ENCODE assay signal across 8 cellular contexts in genomic region chr1:52142220-52143153, GRCh38. TPM values are rescaled to one million over a fixed set of nuclear protein-coding genes. Genes with fewer than 3 reads are reported as not detected.
DNase-seq lines count a peak whose midpoint lies in the region; ATAC-seq and TF ChIP-seq lines count a peak whose summit lies in the region.

No MANE protein-coding gene starts in this region.

- H3K27ac Mint-ChIP-seq in natural killer cell treated with Interleukin-12 subunit alpha and Interleukin-12 subunit beta and Interleukin-15 and Interleukin-18, amount 100 ng/mL, for 72 hours = peak overlapping the region in 1 of 2 donors; percentile 54

- H3K27me3 Mint-ChIP-seq in natural killer cell treated with Interleukin-12 subunit alpha and Interleukin-12 subunit beta and Interleukin-15 and Interleukin-18, amount 100 ng/mL, for 72 hours = peaks cover 19 to 32% of the 10 kb centered on the region in 2 donors

- peak overlapping the region; percentile 81 to 100 (median 86) for H3K4me3 ChIP-seq in transverse colon

- TF ChIP-seq EP300 in transverse colon (IDR thresholded peaks at IDR 0.05; ENCODE audit: low read depth) = no peak

- H3K27me3 ChIP-seq in transverse colon = no peaks in the 10 kb centered on the region

- peaks cover 4 to 43% (median 19%) of the 10 kb centered on the region in 4 donors for H3K4me1 ChIP-seq in transverse colon

- TF ChIP-seq POLR2A in transverse colon (IDR thresholded peaks at IDR 0.05) = no peak

- no peaks in the 10 kb centered on the region for H3K9me3 ChIP-seq in transverse colon

- intact Hi-C loops in transverse colon (cut with DNase I; ENCODE audit: low total_unique reads) = no loop called here

- DNase-seq in AG20443 (ENCODE audit: low spot score) = peak; percentile 80
- peak; percentile 20 to 28 for DNase-seq in NOMO-1 (lab: John Stamatoyannopoulos, UW; ENCODE audit: unreplicated experiment in 2 of 2)
- DNase-seq in activated T-helper 1 cell treated with Interleukin-2 at 50 U/mL for 16 hours (ENCODE audit: low read depth) = peak; percentile 3
- DNase-seq in fibroblast of peridontal ligament (ENCODE audit: extremely low read depth) = peak; percentile 43
- no peak for DNase-seq in natural killer cell treated with Interleukin-12 subunit alpha and Interleukin-12 subunit beta and Interleukin-15 and Interleukin-18, amount 100 ng/mL, for 72 hours (ENCODE audit: low spot score)
- DNase-seq in transverse colon = peak; percentile 36

- in situ Hi-C loops in transverse colon (cut with MboI; ENCODE audit: low pct_ligation_motif_present in 1 of 4, low pct_unique_long_range_greater_than_20kb in 1 of 4, low sequenced_read_pairs in 3 of 4) = loop anchor here (5.0 to 25.0 kb wide), 3 partner anchors 145 to 545 kb away; partner anchors contain the start of gene COA7 (in 4 of the 4)

- H3K36me3 ChIP-seq in transverse colon = no peaks in the 10 kb centered on the region

- peak overlapping the region; percentile 94 to 98 (median 96) for H3K27ac ChIP-seq in transverse colon

- no peaks in the 10 kb centered on the region for H3K9me3 Mint-ChIP-seq in natural killer cell treated with Interleukin-12 subunit alpha and Interleukin-12 subunit beta and Interleukin-15 and Interleukin-18, amount 100 ng/mL, for 72 hours

- TF ChIP-seq CTCF in transverse colon (IDR thresholded peaks at IDR 0.05) = no peak

- peaks cover 31 to 41% of the 10 kb centered on the region in 2 donors for H3K4me1 Mint-ChIP-seq in natural killer cell treated with Interleukin-12 subunit alpha and Interleukin-12 subunit beta and Interleukin-15 and Interleukin-18, amount 100 ng/mL, for 72 hours (ENCODE audit: low read depth in 2 of 2)

- ATAC-seq in GM18868 (IDR thresholded peaks at IDR 0.05; ENCODE audit: unreplicated experiment) (peak; percentile 35), HG03139 (IDR thresholded peaks at IDR 0.05; ENCODE audit: unreplicated experiment) (peak; percentile 35)
- ATAC-seq in natural killer cell treated with Interleukin-12 subunit alpha and Interleukin-12 subunit beta and Interleukin-15 and Interleukin-18, amount 100 ng/mL, for 72 hours = peak; percentile 64 to 74

- WGBS in transverse colon (ENCODE audit: low coverage in 1 of 2), 2 donors = 2 to 33% methylated on average over 3 to 52 of the region's 79 CpGs

- no peaks in the 10 kb centered on the region for H3K36me3 Mint-ChIP-seq in natural killer cell treated with Interleukin-12 subunit alpha and Interleukin-12 subunit beta and Interleukin-15 and Interleukin-18, amount 100 ng/mL, for 72 hours

- H3K4me3 Mint-ChIP-seq in natural killer cell treated with Interleukin-12 subunit alpha and Interleukin-12 subunit beta and Interleukin-15 and Interleukin-18, amount 100 ng/mL, for 72 hours = peak overlapping the region; percentile 72

RNA-seq across cellular contexts. Expression of gene ZFYVE9, which starts 0.6 kb away (rescaled TPM):
- 1 to 10 TPM; 1.1 to 2.9 TPM for total RNA-seq in natural killer cell treated with Interleukin-12 subunit alpha and Interleukin-12 subunit beta and Interleukin-15 and Interleukin-18, amount 100 ng/mL, for 72 hours
- total RNA-seq in transverse colon = 10 to 100 TPM; 22.8 to 37.0 (median 28.2) TPM

Comparison
In these comparisons a context has a peak if more than half of its experiments do, and no peak if none do; other contexts are left out.
1. RNA of gene ZFYVE9, which starts 0.6 kb away (total RNA-seq): 22.8 to 37.0 TPM in transverse colon; 1.1 to 2.9 TPM in natural killer cell treated with Interleukin-12 subunit alpha and Interleukin-12 subunit beta and Interleukin-15 and Interleukin-18, amount 100 ng/mL, for 72 hours; every median in the first group is over 4 times any median in the second.
2. Peak in every context shown above with its lines, with median percentiles within 50 percentile points of each other: ATAC-seq.